Comparison of ENCODE assay signal across 14 cellular contexts in the genomic region with DNA sequence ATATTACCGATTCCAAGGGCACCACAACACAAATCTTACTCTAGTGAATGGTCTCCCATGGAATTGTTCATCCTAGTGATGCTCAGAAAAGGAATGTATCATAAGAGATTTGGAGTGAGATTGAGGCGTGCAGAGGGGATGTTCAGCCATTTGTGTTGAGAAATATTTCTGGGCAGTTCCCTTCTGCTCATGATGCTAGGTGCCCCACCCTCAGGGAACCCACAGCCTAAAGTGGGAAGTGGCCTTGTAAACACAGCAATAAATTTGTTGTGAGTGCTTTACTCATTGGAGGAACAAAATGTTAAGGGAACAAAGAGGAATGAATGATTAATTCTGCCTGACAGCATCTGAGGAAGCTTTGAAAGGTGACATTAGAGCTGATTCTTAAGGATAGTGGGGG.
DNase-seq lines count a peak whose midpoint lies in the region; TF ChIP-seq lines count a peak whose summit lies in the region.
"Had no signal": no experiment of that assay in that cellular context is flagged by ENCODE, and none has a peak within 500 bp of the region (broad histone marks: within the 10 kb centered on the region; RNA-seq: fewer than 3 reads in every experiment).

No MANE protein-coding gene starts in this region.

- peak overlapping the region in 7 of 11 experiments; percentile 0 to 85 (median 63); a peak in 12 of 22 replicates for H3K4me2 ChIP-seq in BLaER1 treated with 17β-estradiol and CSF1 and Interleukin-3, amounts not matched to agents 10 nM and 100 nM
- no peak overlapping the region for H3K4me2 ChIP-seq in Karpas-422 (ENCODE audit: low read depth, low read length, poor library complexity, severe bottlenecking)

- H3K4me1 Mint-ChIP-seq in neural crest cell (peaks cover 15% of the 10 kb centered on the region), endodermal cell (no peaks in the 10 kb centered on the region)
- H3K4me1 Mint-ChIP-seq: mesothelial cell of epicardium had no signal

- no peak for TF ChIP-seq CTCF in esophagus muscularis mucosa (IDR thresholded peaks at IDR 0.05)
- TF ChIP-seq CTCF in neural crest cell (conservative IDR thresholded peaks at IDR 0.05), result no peak
- no peak for TF ChIP-seq CTCF in vagina (IDR thresholded peaks at IDR 0.05)
- no peak for TF ChIP-seq CTCF in endodermal cell (conservative IDR thresholded peaks at IDR 0.05)

- H3K4me3 Mint-ChIP-seq in neural crest cell, result no peak overlapping the region
- no peak overlapping the region for H3K4me3 Mint-ChIP-seq in endodermal cell
- H3K4me3 Mint-ChIP-seq: mesothelial cell of epicardium had no signal

- H3K36me3 ChIP-seq in BLaER1 treated with 17β-estradiol and CSF1 and Interleukin-3, amounts not matched to agents 10 nM and 100 nM, result peaks cover 19 to 90% (median 71%) of the 10 kb centered on the region in 11 experiments
- H3K36me3 ChIP-seq in esophagus muscularis mucosa (peaks cover 0 to 21% (median 12%) of the 10 kb centered on the region in 4 donors), vagina (no peaks in the 10 kb centered on the region), Karpas-422 (ENCODE audit: insufficient read depth, low read length) (peaks cover 10% of the 10 kb centered on the region; the same call in 1 of the 2 replicates), endodermal cell (ENCODE audit: control insufficient read depth, insufficient read depth, low read length) (peaks cover 12% of the 10 kb centered on the region)

- intact Hi-C loops in esophagus muscularis mucosa (cut with DNase I), result no loop called here
- intact Hi-C loops in vagina (cut with DNase I), result no loop called here

- no peak overlapping the region for H3K4me3 ChIP-seq in BLaER1 treated with 17β-estradiol and CSF1 and Interleukin-3, amounts not matched to agents 10 nM and 100 nM
- H3K4me3 ChIP-seq in esophagus muscularis mucosa, result no peak overlapping the region
- no peak overlapping the region for H3K4me3 ChIP-seq in vagina
- no peak overlapping the region for H3K4me3 ChIP-seq in Karpas-422 (ENCODE audit: low read length)
- no peak overlapping the region for H3K4me3 ChIP-seq in endodermal cell (ENCODE audit: low read length)
- H3K4me3 ChIP-seq: psoas muscle had no signal

- H3K9me3 Mint-ChIP-seq in neural crest cell, result no peaks in the 10 kb centered on the region
- H3K9me3 Mint-ChIP-seq in endodermal cell, result no peaks in the 10 kb centered on the region
- H3K9me3 Mint-ChIP-seq: mesothelial cell of epicardium had no signal

- no peaks in the 10 kb centered on the region for H3K9me2 ChIP-seq in Karpas-422 (replicated peaks; ENCODE audit: insufficient read depth, low read length)

- no peak for TF ChIP-seq EP300 in esophagus muscularis mucosa (IDR thresholded peaks at IDR 0.05)

- no peaks in the 10 kb centered on the region for H3K27me3 Mint-ChIP-seq in neural crest cell (ENCODE audit: low read depth)
- H3K27me3 Mint-ChIP-seq in endodermal cell (ENCODE audit: insufficient read depth), result no peaks in the 10 kb centered on the region

- H3K9me3 ChIP-seq in BLaER1 treated with 17β-estradiol and CSF1 and Interleukin-3, amounts not matched to agents 10 nM and 100 nM (replicated peaks in 1 of 11), result no peaks in the 10 kb centered on the region
- H3K9me3 ChIP-seq in esophagus muscularis mucosa, result no peaks in the 10 kb centered on the region
- no peaks in the 10 kb centered on the region for H3K9me3 ChIP-seq in vagina
- H3K9me3 ChIP-seq in Karpas-422 (ENCODE audit: low read length), result no peaks in the 10 kb centered on the region
- H3K9me3 ChIP-seq in endodermal cell (ENCODE audit: control insufficient read depth, low read length), result no peaks in the 10 kb centered on the region
- H3K9me3 ChIP-seq: BE2C, psoas muscle had no signal

- H3K27ac Mint-ChIP-seq in neural crest cell (ENCODE audit: unreplicated experiment) (peak overlapping the region; percentile 24), endodermal cell (no peak overlapping the region)
- H3K27ac Mint-ChIP-seq: mesothelial cell of epicardium had no signal

- H3K27ac ChIP-seq in BLaER1 treated with 17β-estradiol and CSF1 and Interleukin-3, amounts not matched to agents 10 nM and 100 nM, result peak overlapping the region in 4 of 11 experiments; percentile 21 to 61 (median 50); a peak in 6 of 22 replicates
- no peak overlapping the region for H3K27ac ChIP-seq in esophagus muscularis mucosa (replicated peaks in 1 of 4)
- no peak overlapping the region for H3K27ac ChIP-seq in vagina
- H3K27ac ChIP-seq in Karpas-422 (ENCODE audit: low read length), result no peak overlapping the region
- no peak overlapping the region for H3K27ac ChIP-seq in endodermal cell (ENCODE audit: low read depth, low read length)
- H3K27ac ChIP-seq: psoas muscle had no signal

- DNase-seq in M059J (ENCODE audit: low read depth) (peak; percentile 53), esophagus muscularis mucosa (ENCODE audit: extremely low spot score) (peak; percentile 45), neural crest cell (ENCODE audit: low read depth, low spot score) (no peak), NCI-H2029 treated with DMSO at 0.1 percent for 48 hours (lab: John Stamatoyannopoulos, UW) (no peak), vagina (ENCODE audit: extremely low spot score in 2 of 2) (no peak), Karpas-422 (no peak), endodermal cell (no peak)
- DNase-seq: activated CD8-positive, alpha-beta memory T cell treated with anti-CD3 and anti-CD28 coated beads, Interleukin-2, amount 50 U/mL, for 4 hours; BE2C; NCI-H1694 treated with DMSO at 0.1 percent for 48 hours; NCI-H774; psoas muscle had no signal

- peaks cover 15 to 73% (median 24%) of the 10 kb centered on the region in 10 experiments; a peak in 18 of 20 replicates for H3K4me1 ChIP-seq in BLaER1 treated with 17β-estradiol and CSF1 and Interleukin-3, amounts not matched to agents 10 nM and 100 nM
- H3K4me1 ChIP-seq in esophagus muscularis mucosa, result peaks cover 0 to 3% (median 0%) of the 10 kb centered on the region in 4 donors
- H3K4me1 ChIP-seq in vagina, result peaks cover 3% of the 10 kb centered on the region
- peaks cover 11% of the 10 kb centered on the region for H3K4me1 ChIP-seq in Karpas-422 (ENCODE audit: low read length)
- H3K4me1 ChIP-seq in endodermal cell (ENCODE audit: control insufficient read depth, insufficient read depth, low read length), result no peaks in the 10 kb centered on the region
- H3K4me1 ChIP-seq: psoas muscle had no signal

- no peak overlapping the region for H2AFZ ChIP-seq in Karpas-422 (ENCODE audit: low read length)

- H3K27me3 ChIP-seq in BLaER1 treated with 17β-estradiol and CSF1 and Interleukin-3, amounts not matched to agents 10 nM and 100 nM, result no peaks in the 10 kb centered on the region
- no peaks in the 10 kb centered on the region for H3K27me3 ChIP-seq in esophagus muscularis mucosa
- H3K27me3 ChIP-seq in vagina, result no peaks in the 10 kb centered on the region
- H3K27me3 ChIP-seq in Karpas-422 (ENCODE audit: low read length), result no peaks in the 10 kb centered on the region
- no peaks in the 10 kb centered on the region for H3K27me3 ChIP-seq in endodermal cell (ENCODE audit: control insufficient read depth, insufficient read depth, low read length, poor library complexity, severe bottlenecking)
- H3K27me3 ChIP-seq: BE2C had no signal

- H3K79me2 ChIP-seq in Karpas-422 (ENCODE audit: low read length), result peaks cover 51% of the 10 kb centered on the region

- H3K9ac ChIP-seq in BLaER1 treated with 17β-estradiol and CSF1 and Interleukin-3, amounts not matched to agents 10 nM and 100 nM, result peak overlapping the region in 1 of 11 experiments; percentile 14; a peak in 1 of 22 replicates
- H3K9ac ChIP-seq in Karpas-422 (ENCODE audit: low read length) (no peak overlapping the region), endodermal cell (ENCODE audit: extremely low read depth, low read length, poor library complexity, severe bottlenecking) (no peak overlapping the region)

- WGBS in esophagus muscularis mucosa, result 88% methylated on average over 2 of the region's 2 CpGs
- WGBS in endodermal cell (ENCODE audit: insufficient coverage in 1 of 2, insufficient read length in 1 of 2), 2 experiments, result 99 to 100% methylated on average over 1 to 2 of the region's 2 CpGs

- peaks cover 4 to 32% (median 15%) of the 10 kb centered on the region in 11 experiments; a peak in 13 of 22 replicates for H4K20me1 ChIP-seq in BLaER1 treated with 17β-estradiol and CSF1 and Interleukin-3, amounts not matched to agents 10 nM and 100 nM
- H4K20me1 ChIP-seq in Karpas-422 (ENCODE audit: insufficient read depth, low read depth, low read length), result no peaks in the 10 kb centered on the region

- H3K36me3 Mint-ChIP-seq in neural crest cell (ENCODE audit: low read depth) (peaks cover 12% of the 10 kb centered on the region), endodermal cell (ENCODE audit: low read depth) (peaks cover 10% of the 10 kb centered on the region)

- TF ChIP-seq POLR2A in esophagus muscularis mucosa (IDR thresholded peaks at IDR 0.05; ENCODE audit: low read depth) (no peak), vagina (IDR thresholded peaks at IDR 0.05) (no peak)

Comparison
In these comparisons a context has a peak if more than half of its experiments do, and no peak if none do; other contexts are left out.
1. DNase-seq: peak in M059J (single experiment) and esophagus muscularis mucosa (single experiment); none in neural crest cell (single experiment), NCI-H2029 treated with DMSO at 0.1 percent for 48 hours (single experiment), vagina (0 of 2), Karpas-422 (single experiment) and endodermal cell (single experiment).